In the genomic region with DNA sequence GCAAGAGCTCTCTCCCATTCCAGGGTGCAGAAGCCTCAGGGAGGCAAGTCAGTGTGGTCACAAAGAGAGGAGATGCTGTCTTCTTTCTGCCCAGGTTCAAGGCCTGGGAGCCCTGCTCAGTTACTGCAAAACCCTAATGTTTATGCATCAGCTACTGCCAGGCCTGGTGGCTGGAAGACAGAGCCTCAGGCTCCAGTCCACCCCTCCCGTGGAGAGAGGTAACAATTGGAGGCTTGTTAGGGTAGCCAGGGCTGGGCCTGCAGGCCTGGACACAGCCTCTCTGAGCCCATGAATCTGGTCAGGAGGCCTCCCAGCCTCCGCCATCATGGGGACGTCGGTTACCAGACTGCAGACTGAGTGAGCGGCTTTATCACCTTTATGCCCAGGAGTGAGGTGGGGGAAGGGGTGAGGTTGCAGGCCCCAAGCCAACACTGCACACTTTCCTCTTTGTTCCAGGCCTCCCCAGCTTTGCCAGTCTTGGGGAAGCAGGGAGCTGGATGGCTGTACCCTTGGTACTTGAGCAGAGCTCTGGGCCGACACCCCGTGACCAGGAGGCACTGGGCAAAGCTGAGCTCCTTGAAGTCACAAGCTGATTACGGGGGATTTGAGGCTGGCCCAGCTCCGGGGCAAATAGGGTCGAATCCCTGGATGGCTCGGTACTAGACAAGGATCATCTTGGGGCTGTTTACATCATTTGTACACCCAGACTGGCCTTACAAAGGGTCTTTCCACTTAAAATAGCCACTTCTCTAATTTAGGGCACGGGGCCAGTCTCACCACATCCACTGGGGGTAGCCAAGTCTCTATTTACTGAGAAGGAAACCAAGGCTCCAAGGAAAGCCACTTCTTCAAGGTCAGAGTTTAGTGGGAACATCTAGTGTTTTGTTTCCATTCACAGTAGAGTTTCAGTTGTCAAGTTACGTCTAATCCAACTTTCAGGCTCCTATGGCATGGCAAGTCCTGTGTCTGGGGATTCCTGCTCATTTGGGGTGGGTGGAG, we compare ENCODE assay signal across 10 cellular contexts. TPM values are rescaled to one million over a fixed set of nuclear protein-coding genes. Genes with fewer than 3 reads are reported as not detected.
DNase-seq lines count a peak whose midpoint lies in the region; ATAC-seq and TF ChIP-seq lines count a peak whose summit lies in the region.
"Had no signal": no experiment of that assay in that cellular context is flagged by ENCODE, and none has a peak within 500 bp of the region (broad histone marks: within the 10 kb centered on the region; RNA-seq: fewer than 3 reads in every experiment).

No MANE protein-coding gene starts in this region.

- peaks cover 24% of the 10 kb centered on the region for H3K36me3 Mint-ChIP-seq in neural crest cell (ENCODE audit: low read depth)

- H3K4me3 ChIP-seq in testis, result no peak overlapping the region

- WGBS in testis, 2 donors, result 62 to 69% methylated on average over 2 to 13 of the region's 13 CpGs

- H3K4me1 Mint-ChIP-seq in neural crest cell, result peaks cover 75% of the 10 kb centered on the region

- peak overlapping the region; percentile 88 for H3K4me3 Mint-ChIP-seq in neural crest cell

- no peaks in the 10 kb centered on the region for H3K36me3 ChIP-seq in testis (ENCODE audit: low read depth, missing control alignments)

- peaks cover 23% of the 10 kb centered on the region for H3K4me1 ChIP-seq in testis

- H3K9me3 Mint-ChIP-seq in neural crest cell, result no peaks in the 10 kb centered on the region

- H3K27me3 ChIP-seq in testis, result no peaks in the 10 kb centered on the region

- no peak for ATAC-seq in HG02610 (IDR thresholded peaks at IDR 0.05; ENCODE audit: unreplicated experiment)

- TF ChIP-seq POLR2A in testis (IDR thresholded peaks at IDR 0.05), result no peak

- H3K27ac Mint-ChIP-seq in neural crest cell (ENCODE audit: unreplicated experiment), result peak overlapping the region; percentile 66

- DNase-seq in COLO829 (ENCODE audit: low spot score) (peak; percentile 66), MV-4-11 (lab: John Stamatoyannopoulos, UW) (peak; percentile 26), caudate nucleus (lab: John Stamatoyannopoulos, UW) (peak in 52 of 61 donors; percentile 10 to 80 (median 51)), neural crest cell (ENCODE audit: low read depth, low spot score) (no peak), testis (no peak)
- no peak for DNase-seq in activated effector memory CD4-positive, alpha-beta T cell treated with Interleukin-2 at 50 U/mL for 16 hours
- DNase-seq in stimulated activated CD4-positive, alpha-beta T cell treated with anti-CD3 and anti-CD28 coated beads, Interleukin-12 subunit alpha, Interleukin-12 subunit beta, amount 100 ng/mL, for 4 hours, result no peak
- DNase-seq: foreskin fibroblast, NCI-H1436 treated with DMSO at 0.1 percent for 48 hours had no signal

- intact Hi-C loops in testis (cut with DNase I; ENCODE audit: low total_unique reads), result no loop called here

- H3K9me3 ChIP-seq in testis, result no peaks in the 10 kb centered on the region

- H3K27me3 Mint-ChIP-seq in neural crest cell (ENCODE audit: low read depth), result peaks cover 7% of the 10 kb centered on the region

- H3K27ac ChIP-seq in caudate nucleus (ENCODE audit: low read depth, low read length) (peak overlapping the region; percentile 94), testis (peak overlapping the region in 1 of 2 donors; percentile 11)

- TF ChIP-seq CTCF in neural crest cell (conservative IDR thresholded peaks at IDR 0.05), result peak; percentile 17
- TF ChIP-seq CTCF in testis (IDR thresholded peaks at IDR 0.05), result no peak

RNA-seq across cellular contexts. Expression of a gene that starts 5.2 kb away (rescaled TPM):
- total RNA-seq in neural crest cell, result 254 and 265 TPM in 2 replicates
- total RNA-seq in testis, result 10 to 100 TPM; 36.9 to 38.3 TPM
- polyA plus RNA-seq in testis (ENCODE audit: insufficient read depth, low read depth, low replicate concordance), result 19.4 TPM

Comparison
In these comparisons a context has a peak if more than half of its experiments do, and no peak if none do; other contexts are left out.
1. DNase-seq: peak in COLO829 (single experiment), MV-4-11 (single experiment) and caudate nucleus (52 of 61); none in neural crest cell (single experiment), testis (single experiment), activated effector memory CD4-positive, alpha-beta T cell treated with Interleukin-2 at 50 U/mL for 16 hours (single experiment) and stimulated activated CD4-positive, alpha-beta T cell treated with anti-CD3 and anti-CD28 coated beads, Interleukin-12 subunit alpha, Interleukin-12 subunit beta, amount 100 ng/mL, for 4 hours (single experiment).